In the genomic region with DNA sequence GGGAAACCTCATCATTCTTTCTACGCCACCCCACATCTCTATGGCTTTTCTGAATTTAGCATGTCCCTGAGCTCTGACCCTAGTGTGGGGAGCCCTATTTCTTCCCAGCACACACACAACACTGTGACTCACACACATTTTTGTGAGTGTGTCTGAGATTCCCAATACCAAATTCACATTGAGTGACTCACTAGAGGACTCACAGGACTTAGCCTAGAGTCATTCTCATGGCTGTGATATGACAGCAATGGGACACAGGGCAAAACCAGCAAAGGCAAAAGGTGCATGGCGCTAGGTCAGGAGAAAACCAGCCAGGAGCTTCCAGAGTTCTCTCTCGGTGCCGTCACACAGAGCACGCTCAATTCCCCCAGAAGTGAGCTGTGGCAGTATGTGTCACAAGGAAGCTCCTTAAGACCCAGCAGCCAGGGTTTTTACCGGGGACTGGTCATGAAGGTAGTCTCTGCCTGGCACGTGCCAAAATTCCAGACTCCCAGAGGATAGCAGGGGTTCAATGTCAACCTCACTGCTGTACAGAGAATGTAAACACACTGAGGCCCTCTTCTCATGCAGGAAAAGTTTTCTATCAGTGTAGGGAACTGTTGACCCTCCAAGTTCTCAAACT, we compare ENCODE assay signal across 12 cellular contexts. TPM values are rescaled to one million over a fixed set of nuclear protein-coding genes. Genes with fewer than 3 reads are reported as not detected.
DNase-seq lines count a peak whose midpoint lies in the region; ATAC-seq, FAIRE-seq and TF ChIP-seq lines count a peak whose summit lies in the region.
"Had no signal": no experiment of that assay in that cellular context is flagged by ENCODE, and none has a peak within 500 bp of the region (broad histone marks: within the 10 kb centered on the region; RNA-seq: fewer than 3 reads in every experiment).

No MANE protein-coding gene starts in this region.

- H3K36me3 Mint-ChIP-seq in activated CD4-positive, alpha-beta T cell treated with anti-CD3 and anti-CD28 coated beads, Interleukin-2, amount 10 ng/mL, durations not matched to agents 24 days and 14 days (ENCODE audit: low read depth), result no peaks in the 10 kb centered on the region
- H3K36me3 Mint-ChIP-seq: CD8-positive, alpha-beta T cell had no signal

- TF ChIP-seq POLR2A in IMR-90 (IDR thresholded peaks at IDR 0.05; ENCODE audit: low read depth, low read length) (no peak), gastrocnemius medialis (IDR thresholded peaks at IDR 0.05) (no peak)

- no peak overlapping the region for H4K91ac ChIP-seq in IMR-90 (ENCODE audit: insufficient read depth, low read depth, low read length)
- H4K91ac ChIP-seq in mesenchymal stem cell (ENCODE audit: low read length), result no peak overlapping the region

- POLR2A ChIA-PET in IMR-90 (lab: Charles Lee; ENCODE audit: unreplicated experiment), result no interaction called here

- H3K4me1 ChIP-seq in IMR-90 (ENCODE audit: control insufficient read depth, insufficient read depth, low read length) (0 out of 2 replicates have a peak, but pooled peaks cover 3% of the 10 kb centered on the region), mesenchymal stem cell (ENCODE audit: control insufficient read depth, insufficient read depth, low read depth, low read length) (peaks cover 5% of the 10 kb centered on the region), small intestine (ENCODE audit: control insufficient read depth in 2 of 2, insufficient read depth in 1 of 2, low read depth in 1 of 2, low read length in 1 of 2) (no peaks in the 10 kb centered on the region), gastrocnemius medialis (no peaks in the 10 kb centered on the region)

- no peak overlapping the region for H4K5ac ChIP-seq in IMR-90 (ENCODE audit: low read depth, low read length)

- H3K4me1 Mint-ChIP-seq in activated CD4-positive, alpha-beta T cell treated with anti-CD3 and anti-CD28 coated beads, Interleukin-2, amount 10 ng/mL, durations not matched to agents 24 days and 14 days, result peaks cover 7% of the 10 kb centered on the region

- H2BK15ac ChIP-seq in IMR-90 (ENCODE audit: low read depth, low read length) (no peak overlapping the region), mesenchymal stem cell (ENCODE audit: low read depth, poor library complexity, severe bottlenecking) (no peak overlapping the region)

- no CpG with 5 or more reads among the region's 7 CpGs for WGBS in IMR-90 (ENCODE audit: extremely low coverage in 2 of 2, insufficient read length in 1 of 2), 2 experiments
- 72% methylated on average over 7 of the region's 7 CpGs for WGBS in mesenchymal stem cell
- WGBS in small intestine, 3 donors, result 82 to 89% (median 84%) methylated on average over 7 of the region's 7 CpGs

- H3K27me3 ChIP-seq in IMR-90 (ENCODE audit: control insufficient read depth, insufficient read depth, low read length) (no peaks in the 10 kb centered on the region), mesenchymal stem cell (ENCODE audit: control insufficient read depth in 1 of 2, insufficient read depth in 1 of 2, low read length in 2 of 2) (peaks cover 0 to 4% of the 10 kb centered on the region in 2 experiments), small intestine (ENCODE audit: control insufficient read depth in 2 of 2, insufficient read depth in 2 of 2, low read length in 2 of 2) (no peaks in the 10 kb centered on the region), gastrocnemius medialis (no peaks in the 10 kb centered on the region)

- H3K4me2 ChIP-seq in IMR-90 (ENCODE audit: low read depth, low read length) (no peak overlapping the region), mesenchymal stem cell (ENCODE audit: low read length, poor library complexity, severe bottlenecking) (no peak overlapping the region)

- CTCF ChIA-PET in IMR-90 (lab: Yijun Ruan, JAX), result interaction anchor here (0.6 kb wide), 1 partner anchor 70 kb away, joined by 5 read pairs; no protein-coding TSS in a partner anchor

- H4K8ac ChIP-seq in IMR-90 (ENCODE audit: low read depth in 2 of 2, low read length in 2 of 2), result no peak overlapping the region; a peak in 1 of 4 replicates
- no peak overlapping the region for H4K8ac ChIP-seq in mesenchymal stem cell (ENCODE audit: low read length)

- H2AK5ac ChIP-seq in IMR-90 (ENCODE audit: low read depth, low read length), result no peak overlapping the region
- no peak overlapping the region for H2AK5ac ChIP-seq in mesenchymal stem cell (ENCODE audit: low read length, severe bottlenecking)

- no peaks in the 10 kb centered on the region for H3K36me3 ChIP-seq in IMR-90 (ENCODE audit: control insufficient read depth, insufficient read depth, low read length)
- no peaks in the 10 kb centered on the region for H3K36me3 ChIP-seq in mesenchymal stem cell (ENCODE audit: control insufficient read depth in 1 of 2, insufficient read depth in 2 of 2, low read depth in 1 of 2, low read length in 2 of 2)
- no peaks in the 10 kb centered on the region for H3K36me3 ChIP-seq in small intestine (ENCODE audit: control insufficient read depth in 2 of 2, insufficient read depth in 2 of 2, low read length in 2 of 2)
- no peaks in the 10 kb centered on the region for H3K36me3 ChIP-seq in gastrocnemius medialis

- H3K4me3 Mint-ChIP-seq in activated CD4-positive, alpha-beta T cell treated with anti-CD3 and anti-CD28 coated beads, Interleukin-2, amount 10 ng/mL, durations not matched to agents 24 days and 14 days, result no peak overlapping the region
- H3K4me3 Mint-ChIP-seq: CD8-positive, alpha-beta T cell; stimulated activated naive CD8-positive, alpha-beta T cell treated with anti-CD3 and anti-CD28 coated beads, Interleukin-15, Interleukin-2, amounts not matched to agents 100 ng/mL and 50 ng/mL, for 24 hours had no signal

- no peaks in the 10 kb centered on the region for H3K9me3 Mint-ChIP-seq in activated CD4-positive, alpha-beta T cell treated with anti-CD3 and anti-CD28 coated beads, Interleukin-2, amount 10 ng/mL, durations not matched to agents 24 days and 14 days
- H3K9me3 Mint-ChIP-seq: CD8-positive, alpha-beta T cell; stimulated activated naive CD8-positive, alpha-beta T cell treated with anti-CD3 and anti-CD28 coated beads, Interleukin-15, Interleukin-2, amounts not matched to agents 100 ng/mL and 50 ng/mL, for 24 hours had no signal

- H2BK5ac ChIP-seq in IMR-90 (ENCODE audit: low read depth, low read length, poor library complexity, severe bottlenecking), result no peak overlapping the region
- H2BK5ac ChIP-seq in mesenchymal stem cell (ENCODE audit: low read depth, low read length, poor library complexity, severe bottlenecking), result peak overlapping the region; percentile 4

- FAIRE-seq in small intestine (lab: Jason Lieb, UNC), result no peak

- H2AK9ac ChIP-seq in IMR-90 (replicated peaks; ENCODE audit: low read depth, low read length, poor library complexity), result no peak overlapping the region

- no peak for TF ChIP-seq CTCF in IMR-90 (conservative IDR thresholded peaks at IDR 0.05; ENCODE audit: low read depth, low read length)
- TF ChIP-seq CTCF in gastrocnemius medialis (IDR thresholded peaks at IDR 0.05 in 4 of 5, conservative IDR thresholded peaks at IDR 0.05 in 1 of 5), result no peak

- no TSS peak for BruUV-seq in IMR-90 (replicated peaks; lab: Mats Ljungman, UMichigan)

- H3K4me3 ChIP-seq in IMR-90 (ENCODE audit: insufficient read depth, low read depth, low read length), result no peak overlapping the region
- no peak overlapping the region for H3K4me3 ChIP-seq in mesenchymal stem cell (ENCODE audit: insufficient read depth in 1 of 2, low read depth in 1 of 2, low read length in 2 of 2)
- H3K4me3 ChIP-seq in small intestine (ENCODE audit: low read depth in 1 of 2, low read length in 2 of 2), result no peak overlapping the region
- no peak overlapping the region for H3K4me3 ChIP-seq in gastrocnemius medialis

- H3K14ac ChIP-seq in IMR-90 (replicated peaks; ENCODE audit: low read depth, low read length) (0 out of 2 replicates have a peak overlapping the region, but pooled peaks have one; percentile 23), mesenchymal stem cell (ENCODE audit: low read length in 2 of 2) (no peak overlapping the region)

- no peak overlapping the region for H3K56ac ChIP-seq in IMR-90 (ENCODE audit: extremely low read depth, insufficient read depth, low read length)

- H3K4ac ChIP-seq in IMR-90 (ENCODE audit: low read depth, low read length) (no peak overlapping the region; the same call in 1 of the 2 replicates), mesenchymal stem cell (ENCODE audit: low read depth in 1 of 2, low read length in 2 of 2) (no peak overlapping the region)

- H2AFZ ChIP-seq in IMR-90 (replicated peaks; ENCODE audit: low read length, poor library complexity) (no peak overlapping the region), mesenchymal stem cell (ENCODE audit: low read depth, low read length) (no peak overlapping the region)

- no peak overlapping the region for H2BK20ac ChIP-seq in IMR-90 (ENCODE audit: low read depth, low read length)

- TF ChIP-seq RAD21 in IMR-90 (IDR thresholded peaks at IDR 0.05; ENCODE audit: low read length), result no peak

- H3K23ac ChIP-seq in IMR-90 (ENCODE audit: low read depth, low read length), result no peak overlapping the region
- no peak overlapping the region for H3K23ac ChIP-seq in mesenchymal stem cell (ENCODE audit: low read length in 2 of 2)

- no peak overlapping the region for H3K9ac ChIP-seq in IMR-90 (ENCODE audit: low read depth, low read length)
- H3K9ac ChIP-seq in mesenchymal stem cell (ENCODE audit: low read length), result no peak overlapping the region

- intact Hi-C loops in IMR-90 (cut with micrococcal nuclease) (loop anchor here (1.0 kb wide), 1 partner anchor 96 kb away; no protein-coding TSS in a partner anchor), gastrocnemius medialis (cut with DNase I; ENCODE audit: low total_unique reads) (loop anchor here (2.0 kb wide), 1 partner anchor 97 kb away; no protein-coding TSS in a partner anchor)
- intact Hi-C loops in activated CD4-positive, alpha-beta T cell treated with anti-CD3 and anti-CD28 coated beads, Interleukin-2, amount 10 ng/mL, durations not matched to agents 24 days and 14 days (cut with micrococcal nuclease), result no loop called here

- no peaks in the 10 kb centered on the region for H3K9me3 ChIP-seq in IMR-90 (ENCODE audit: control insufficient read depth, insufficient read depth, low read length)
- H3K9me3 ChIP-seq in mesenchymal stem cell (ENCODE audit: control insufficient read depth, low read length), result no peaks in the 10 kb centered on the region
- H3K9me3 ChIP-seq in small intestine (ENCODE audit: control insufficient read depth, low read depth), result no peaks in the 10 kb centered on the region
- no peaks in the 10 kb centered on the region for H3K9me3 ChIP-seq in gastrocnemius medialis

- in situ Hi-C loops in IMR-90 (cut with MboI; ENCODE audit: low sequenced_read_pairs) (loop anchor here (10.0 kb wide), 1 partner anchor 159 kb away; a partner anchor contains a TSS), gastrocnemius medialis (cut with MboI; ENCODE audit: low sequenced_read_pairs in 4 of 4) (loop anchor here (10.0 to 25.0 kb wide), 4 partner anchors 159 to 758 kb away; a partner anchor contains a TSS)

- DNase-seq in AG20443 (ENCODE audit: low spot score), result peak; percentile 85
- peak; percentile 83 for DNase-seq in IMR-90
- peak; percentile 52 for DNase-seq in dedifferentiated amniotic fluid mesenchymal stem cell (ENCODE audit: extremely low spot score)
- DNase-seq in mesenchymal stem cell, result peak; percentile 87
- no peak for DNase-seq in small intestine
- DNase-seq in activated T-cell treated with anti-CD3 and anti-CD28 coated beads, Interleukin-2, amount 50 U/mL, for 1 hour, result no peak
- no peak for DNase-seq in activated CD4-positive, alpha-beta T cell treated with anti-CD3 and anti-CD28 coated beads, Interleukin-2, amount 10 ng/mL, durations not matched to agents 24 days and 14 days
- no peak for DNase-seq in gastrocnemius medialis
- DNase-seq: aorta; CD8-positive, alpha-beta T cell; NCI-H1048 had no signal

- H3K9me1 ChIP-seq in IMR-90 (ENCODE audit: insufficient read depth, low read length), result peaks cover 6% of the 10 kb centered on the region; the same call in 1 of the 2 replicates

- H2BK120ac ChIP-seq in IMR-90 (ENCODE audit: low read depth, low read length) (no peak overlapping the region), mesenchymal stem cell (ENCODE audit: low read depth, low read length) (no peak overlapping the region)

- H4K20me1 ChIP-seq in IMR-90 (ENCODE audit: insufficient read depth, low read length), result no peaks in the 10 kb centered on the region

- ATAC-seq in IMR-90 (ENCODE audit: low read depth) (peak; percentile 76), gastrocnemius medialis (no peak)
- ATAC-seq: CD8-positive, alpha-beta T cell had no signal

- H3K79me1 ChIP-seq in IMR-90 (ENCODE audit: low read depth in 1 of 2, low read length in 2 of 2) (no peaks in the 10 kb centered on the region), mesenchymal stem cell (replicated peaks; ENCODE audit: low read length, poor library complexity, severe bottlenecking) (no peaks in the 10 kb centered on the region)

- no peak overlapping the region for H2BK12ac ChIP-seq in mesenchymal stem cell (ENCODE audit: low read length in 2 of 2)

- peaks cover 4% of the 10 kb centered on the region for H3K27me3 Mint-ChIP-seq in activated CD4-positive, alpha-beta T cell treated with anti-CD3 and anti-CD28 coated beads, Interleukin-2, amount 10 ng/mL, durations not matched to agents 24 days and 14 days
- H3K27me3 Mint-ChIP-seq: stimulated activated naive CD8-positive, alpha-beta T cell treated with anti-CD3 and anti-CD28 coated beads, Interleukin-15, Interleukin-2, amounts not matched to agents 100 ng/mL and 50 ng/mL, for 24 hours had no signal

- no peak overlapping the region for H3K18ac ChIP-seq in IMR-90 (ENCODE audit: low read depth, low read length)
- H3K18ac ChIP-seq in mesenchymal stem cell (ENCODE audit: low read depth in 1 of 2, low read length in 2 of 2), result no peak overlapping the region

- dilution Hi-C loops in IMR-90 (cut with HindIII; ENCODE audit: low sequenced_read_pairs, unreplicated experiment), result no loop called here

- H3K27ac ChIP-seq in IMR-90 (ENCODE audit: insufficient read depth, low read length) (no peak overlapping the region), mesenchymal stem cell (ENCODE audit: low read length, poor library complexity, severe bottlenecking) (no peak overlapping the region), small intestine (ENCODE audit: low read depth in 1 of 2, low read length in 1 of 2) (no peak overlapping the region), gastrocnemius medialis (no peak overlapping the region)

- H3K27ac Mint-ChIP-seq in activated CD4-positive, alpha-beta T cell treated with anti-CD3 and anti-CD28 coated beads, Interleukin-2, amount 10 ng/mL, durations not matched to agents 24 days and 14 days, result no peak overlapping the region
- H3K27ac Mint-ChIP-seq: CD8-positive, alpha-beta T cell; stimulated activated naive CD8-positive, alpha-beta T cell treated with anti-CD3 and anti-CD28 coated beads, Interleukin-15, Interleukin-2, amounts not matched to agents 100 ng/mL and 50 ng/mL, for 24 hours had no signal

RNA-seq across cellular contexts. Expression of a gene that starts 6.2 kb away (rescaled TPM):
- total RNA-seq in IMR-90 (2012; rRNA removed) (not detected in 2 replicates), gastrocnemius medialis (not detected)
- polyA plus RNA-seq in IMR-90 (2012; rRNA removed) (not detected in 2 replicates), small intestine (not detected)
- polyA plus RNA-seq in IMR-90 (2012; cell fraction: cytosol; rRNA removed), result not detected in 2 replicates
- not detected in 2 replicates for polyA plus RNA-seq in IMR-90 (2012; cell fraction: nucleus; rRNA removed; ENCODE audit: low replicate concordance)
- polyA plus RNA-seq in mesenchymal stem cell (2013, experiment 1 of 2), result not detected
- not detected for polyA plus RNA-seq in mesenchymal stem cell (2013, experiment 2 of 2)
- not detected in 2 replicates for total RNA-seq in activated CD4-positive, alpha-beta T cell treated with anti-CD3 and anti-CD28 coated beads, Interleukin-2, amount 10 ng/mL, durations not matched to agents 24 days and 14 days
- total RNA-seq: aorta; CD8-positive, alpha-beta T cell had no signal
- polyA plus RNA-seq: aorta had no signal

RNA-seq across cellular contexts. Expression of a gene that starts 7.0 kb away (rescaled TPM):
- total RNA-seq in IMR-90 (2012; rRNA removed), result not detected in 2 replicates
- polyA plus RNA-seq in IMR-90 (2012; rRNA removed), result not detected in 2 replicates
- polyA plus RNA-seq in IMR-90 (2012; cell fraction: cytosol; rRNA removed), result not detected in 2 replicates
- not detected in 2 replicates for polyA plus RNA-seq in IMR-90 (2012; cell fraction: nucleus; rRNA removed; ENCODE audit: low replicate concordance)
- polyA plus RNA-seq in mesenchymal stem cell (2013, experiment 1 of 2), result not detected
- polyA plus RNA-seq in mesenchymal stem cell (2013, experiment 2 of 2), result not detected
- polyA plus RNA-seq in small intestine, result not detected
- total RNA-seq in activated CD4-positive, alpha-beta T cell treated with anti-CD3 and anti-CD28 coated beads, Interleukin-2, amount 10 ng/mL, durations not matched to agents 24 days and 14 days, result not detected in 2 replicates
- not detected for total RNA-seq in gastrocnemius medialis
- total RNA-seq: aorta; CD8-positive, alpha-beta T cell had no signal
- polyA plus RNA-seq: aorta had no signal

RNA-seq across cellular contexts. Expression of a gene that starts 24.4 kb away (rescaled TPM):
- total RNA-seq in IMR-90 (2012; rRNA removed), result 3.9 and 5.2 TPM in 2 replicates
- 2.8 and 4.4 TPM in 2 replicates for polyA plus RNA-seq in IMR-90 (2012; rRNA removed)
- polyA plus RNA-seq in IMR-90 (2012; cell fraction: cytosol; rRNA removed), result 0.96 and 1.2 TPM in 2 replicates
- 6.0 and 19.9 TPM in 2 replicates for polyA plus RNA-seq in IMR-90 (2012; cell fraction: nucleus; rRNA removed; ENCODE audit: low replicate concordance)
- polyA plus RNA-seq in mesenchymal stem cell (2013, experiment 1 of 2), result 4.6 TPM
- 4.0 TPM for polyA plus RNA-seq in mesenchymal stem cell (2013, experiment 2 of 2)
- polyA plus RNA-seq in small intestine, result 1 to 10 TPM; 3.2 to 8.4 (median 5.6) TPM
- 13.6 and 14.2 TPM in 2 replicates for total RNA-seq in activated CD4-positive, alpha-beta T cell treated with anti-CD3 and anti-CD28 coated beads, Interleukin-2, amount 10 ng/mL, durations not matched to agents 24 days and 14 days
- 1 to 10 TPM; 3.2 to 8.3 (median 3.8) TPM for total RNA-seq in gastrocnemius medialis

RNA-seq across cellular contexts. Expression of a gene that starts 45.2 kb away (rescaled TPM):
- total RNA-seq in IMR-90 (2012; rRNA removed) (not detected in 2 replicates), gastrocnemius medialis (not detected)
- polyA plus RNA-seq in IMR-90 (2012; rRNA removed) (not detected in 2 replicates), small intestine (not detected)
- polyA plus RNA-seq in IMR-90 (2012; cell fraction: cytosol; rRNA removed), result not detected in 2 replicates
- polyA plus RNA-seq in IMR-90 (2012; cell fraction: nucleus; rRNA removed; ENCODE audit: low replicate concordance), result not detected in 2 replicates
- not detected for polyA plus RNA-seq in mesenchymal stem cell (2013, experiment 1 of 2)
- polyA plus RNA-seq in mesenchymal stem cell (2013, experiment 2 of 2), result not detected
- total RNA-seq in activated CD4-positive, alpha-beta T cell treated with anti-CD3 and anti-CD28 coated beads, Interleukin-2, amount 10 ng/mL, durations not matched to agents 24 days and 14 days, result not detected in 2 replicates
- total RNA-seq: aorta; CD8-positive, alpha-beta T cell had no signal
- polyA plus RNA-seq: aorta had no signal

Comparison
In these comparisons a context has a peak if more than half of its experiments do, and no peak if none do; other contexts are left out.
1. DNase-seq: peak in AG20443 (single experiment), IMR-90 (single experiment), dedifferentiated amniotic fluid mesenchymal stem cell (single experiment) and mesenchymal stem cell (single experiment); none in small intestine (single experiment), activated T-cell treated with anti-CD3 and anti-CD28 coated beads, Interleukin-2, amount 50 U/mL, for 1 hour (single experiment), activated CD4-positive, alpha-beta T cell treated with anti-CD3 and anti-CD28 coated beads, Interleukin-2, amount 10 ng/mL, durations not matched to agents 24 days and 14 days (single experiment) and gastrocnemius medialis (0 of 2).